Comparison of ENCODE assay signal across 9 cellular contexts in the genomic region with DNA sequence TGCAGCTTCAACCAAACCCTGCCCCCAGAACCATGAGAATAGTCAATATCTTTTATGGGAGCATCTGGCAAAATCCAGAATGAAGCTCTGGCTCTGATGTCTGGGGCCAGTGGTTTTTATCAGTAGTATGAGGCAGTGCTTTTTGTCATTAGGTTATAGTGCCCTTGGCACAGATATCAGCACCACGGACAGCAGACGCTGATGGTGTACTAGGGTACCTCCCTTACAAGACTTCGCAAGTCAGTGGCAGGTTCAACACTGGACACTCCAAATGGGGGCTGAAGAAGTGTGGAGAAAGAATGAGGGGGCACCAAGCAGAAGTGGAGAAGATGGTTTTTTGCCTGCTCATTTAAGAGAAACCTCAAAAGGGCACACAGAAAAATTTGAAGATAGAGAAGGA.
DNase-seq lines count a peak whose midpoint lies in the region; TF ChIP-seq lines count a peak whose summit lies in the region.
"Had no signal": no experiment of that assay in that cellular context is flagged by ENCODE, and none has a peak within 500 bp of the region (broad histone marks: within the 10 kb centered on the region; RNA-seq: fewer than 3 reads in every experiment).

No MANE protein-coding gene starts in this region.

- H3K4me3 ChIP-seq in cardiac muscle cell (no peak overlapping the region), endodermal cell (ENCODE audit: low read length) (no peak overlapping the region)

- H3K27me3 ChIP-seq in cardiac muscle cell: no peaks in the 10 kb centered on the region
- peaks cover 23% of the 10 kb centered on the region for H3K27me3 ChIP-seq in endodermal cell (ENCODE audit: control insufficient read depth, insufficient read depth, low read length, poor library complexity, severe bottlenecking)

- H3K4me3 Mint-ChIP-seq in endodermal cell: no peak overlapping the region
- H3K4me3 Mint-ChIP-seq: CD4-positive, CD25-positive, alpha-beta regulatory T cell had no signal

- H3K9me3 ChIP-seq in cardiac muscle cell (ENCODE audit: low read depth): no peaks in the 10 kb centered on the region
- no peaks in the 10 kb centered on the region for H3K9me3 ChIP-seq in endodermal cell (ENCODE audit: control insufficient read depth, low read length)

- no peak for TF ChIP-seq CTCF in cardiac muscle cell (IDR thresholded peaks at IDR 0.05; ENCODE audit: low read depth, low read length)
- TF ChIP-seq CTCF in endodermal cell (conservative IDR thresholded peaks at IDR 0.05): no peak

- DNase-seq in cardiac muscle cell (ENCODE audit: low read depth in 1 of 2, low spot score in 1 of 2) (peak; percentile 74 to 89), cardiac septum (ENCODE audit: low spot score) (no peak), MV-4-11 (lab: John Stamatoyannopoulos, UW) (peak; percentile 31), endodermal cell (peak; percentile 94), smooth muscle cell of the brain vasculature (ENCODE audit: low read depth, low spot score) (peak; percentile 46), NCI-H2196 treated with DMSO at 0.1 percent for 48 hours (lab: John Stamatoyannopoulos, UW; ENCODE audit: unreplicated experiment) (no peak), cerebellum (ENCODE audit: low spot score) (no peak), NCI-H345 treated with DMSO at 0.1 percent for 48 hours (lab: John Stamatoyannopoulos, UW; ENCODE audit: unreplicated experiment) (no peak)

- H3K27ac Mint-ChIP-seq in endodermal cell: no peak overlapping the region
- H3K27ac Mint-ChIP-seq: CD4-positive, CD25-positive, alpha-beta regulatory T cell had no signal

- intact Hi-C loops in cardiac septum (cut with DNase I): no loop called here

- H3K27ac ChIP-seq in cardiac muscle cell (no peak overlapping the region), endodermal cell (ENCODE audit: low read depth, low read length) (no peak overlapping the region)

- no peak overlapping the region for H3K9ac ChIP-seq in endodermal cell (ENCODE audit: extremely low read depth, low read length, poor library complexity, severe bottlenecking)

- H3K9me3 Mint-ChIP-seq in endodermal cell: no peaks in the 10 kb centered on the region

- no peaks in the 10 kb centered on the region for H3K36me3 ChIP-seq in cardiac muscle cell
- no peaks in the 10 kb centered on the region for H3K36me3 ChIP-seq in endodermal cell (ENCODE audit: control insufficient read depth, insufficient read depth, low read length)

- H3K4me1 ChIP-seq in cardiac muscle cell (ENCODE audit: low read depth) (no peaks in the 10 kb centered on the region), endodermal cell (ENCODE audit: control insufficient read depth, insufficient read depth, low read length) (peaks cover 6% of the 10 kb centered on the region)

- peaks cover 14% of the 10 kb centered on the region for H3K4me1 Mint-ChIP-seq in endodermal cell
- H3K4me1 Mint-ChIP-seq: CD4-positive, CD25-positive, alpha-beta regulatory T cell had no signal

- H3K27me3 Mint-ChIP-seq in endodermal cell (ENCODE audit: insufficient read depth): peaks cover 13% of the 10 kb centered on the region
- H3K27me3 Mint-ChIP-seq: CD4-positive, CD25-positive, alpha-beta regulatory T cell had no signal

- H3K36me3 Mint-ChIP-seq in endodermal cell (ENCODE audit: low read depth): no peaks in the 10 kb centered on the region
- H3K36me3 Mint-ChIP-seq: CD4-positive, CD25-positive, alpha-beta regulatory T cell had no signal

- 25 to 36% methylated on average over 3 of the region's 3 CpGs for WGBS in endodermal cell (ENCODE audit: insufficient coverage in 1 of 2, insufficient read length in 1 of 2), 2 experiments

Comparison
In these comparisons a context has a peak if more than half of its experiments do, and no peak if none do; other contexts are left out.
1. DNase-seq: peak in cardiac muscle cell (2 of 2), MV-4-11 (single experiment), endodermal cell (single experiment) and smooth muscle cell of the brain vasculature (single experiment); none in cardiac septum (single experiment), NCI-H2196 treated with DMSO at 0.1 percent for 48 hours (single experiment), cerebellum (single experiment) and NCI-H345 treated with DMSO at 0.1 percent for 48 hours (single experiment).